ENCODE assay signal across 8 cellular contexts in genomic region chr14:31419179-31420012, GRCh38. TPM values are rescaled to one million over a fixed set of nuclear protein-coding genes. Genes with fewer than 3 reads are reported as not detected.
DNase-seq lines count a peak whose midpoint lies in the region; ATAC-seq and TF ChIP-seq lines count a peak whose summit lies in the region.

No MANE protein-coding gene starts in this region.

- CTCF ChIA-PET in SK-N-SH (lab: Yijun Ruan, JAX): interaction anchor here (0.6 to 1.7 kb wide), 6 partner anchors 9 to 31 kb away, joined by 3 to 8 read pairs (median 4); no protein-coding TSS in a partner anchor

- H3F3A ChIP-seq in SK-N-SH (replicated peaks; ENCODE audit: insufficient read depth): peaks cover 14% of the 10 kb centered on the region

- 15% methylated on average over 11 of the region's 15 CpGs for WGBS in SK-N-SH (ENCODE audit: low lambda C conversion rate)

- H4K20me1 ChIP-seq in SK-N-SH (ENCODE audit: insufficient read depth): no peaks in the 10 kb centered on the region; the same call in 1 of the 2 replicates

- no peak for TF ChIP-seq RAD21 in SK-N-SH (IDR thresholded peaks at IDR 0.05; ENCODE audit: low read length)

- peak overlapping the region; percentile 83 for H3K9ac ChIP-seq in SK-N-SH

- peak overlapping the region; percentile 97 for H3K4me3 Mint-ChIP-seq in T-helper 2 cell treated with Interferon-gamma antibody and Interleukin-4, amounts not matched to agents 5 μg/mL and 100 μg/mL, for 36 hours

- H3K4me2 ChIP-seq in SK-N-SH: peak overlapping the region; percentile 86

- peak overlapping the region; percentile 95 for H2AFZ ChIP-seq in SK-N-SH (ENCODE audit: low read depth)

- H3K27ac Mint-ChIP-seq in T-helper 2 cell treated with Interferon-gamma antibody and Interleukin-4, amounts not matched to agents 5 μg/mL and 100 μg/mL, for 36 hours: no peak overlapping the region

- H3K79me2 ChIP-seq in SK-N-SH (ENCODE audit: insufficient read depth): peaks cover 52% of the 10 kb centered on the region

- POLR2A ChIA-PET in SK-N-SH (lab: Yijun Ruan, JAX): interaction anchor here (1.1 to 2.4 kb wide), 4 partner anchors 13 to 784 kb away, joined by 3 to 15 read pairs (median 6); partner anchors contain the start of genes DTD2 and HECTD1

- H3K27ac ChIP-seq in SK-N-SH (ENCODE audit: low read depth in 2 of 2, low read length in 1 of 2): peak overlapping the region; percentile 74 to 83

- H3K9me2 ChIP-seq in SK-N-SH: no peaks in the 10 kb centered on the region

- no peaks in the 10 kb centered on the region for H3K9me3 ChIP-seq in SK-N-SH

- peaks cover 20% of the 10 kb centered on the region for H3K4me1 Mint-ChIP-seq in T-helper 2 cell treated with Interferon-gamma antibody and Interleukin-4, amounts not matched to agents 5 μg/mL and 100 μg/mL, for 36 hours (ENCODE audit: low read depth)

- H3K36me3 Mint-ChIP-seq in T-helper 2 cell treated with Interferon-gamma antibody and Interleukin-4, amounts not matched to agents 5 μg/mL and 100 μg/mL, for 36 hours (ENCODE audit: low read depth): peaks cover 1% of the 10 kb centered on the region

- no peak for TF ChIP-seq CTCF in SK-N-SH (IDR thresholded peaks at IDR 0.05)
- no peak for TF ChIP-seq CTCF in fibroblast of pulmonary artery (IDR thresholded peaks at IDR 0.05; ENCODE audit: low read length, missing control alignments)

- no peak for DNase-seq in T-helper 2 cell treated with Interferon-gamma antibody and Interleukin-4, amounts not matched to agents 5 μg/mL and 100 μg/mL, for 36 hours (ENCODE audit: low spot score)
- no peak for DNase-seq in T-helper 2 cell
- DNase-seq in SK-N-SH: no peak
- DNase-seq in fibroblast of pulmonary artery (ENCODE audit: low read depth): peak; percentile 56
- DNase-seq in retina: peak; percentile 2
- DNase-seq in NCI-H774 (lab: John Stamatoyannopoulos, UW): no peak
- DNase-seq in NCI-H1436 treated with DMSO at 0.1 percent for 48 hours (lab: John Stamatoyannopoulos, UW): no peak

- H3K36me3 ChIP-seq in SK-N-SH (replicated peaks in 1 of 2; ENCODE audit: control insufficient read depth in 1 of 2, insufficient read depth in 2 of 2, low read length in 1 of 2): peaks cover 0 to 3% of the 10 kb centered on the region in 2 experiments

- H3K4me1 ChIP-seq in SK-N-SH (ENCODE audit: control insufficient read depth in 1 of 2, insufficient read depth in 2 of 2, low read depth in 1 of 2, low read length in 1 of 2): no peaks in the 10 kb centered on the region; a peak in 1 of 4 replicates

- H3K27me3 ChIP-seq in SK-N-SH (ENCODE audit: insufficient read depth): no peaks in the 10 kb centered on the region

- H3K4me3 ChIP-seq in SK-N-SH (ENCODE audit: low read depth in 2 of 2, low read length in 1 of 2) (peak overlapping the region; percentile 82 to 92), fibroblast of pulmonary artery (replicated peaks; ENCODE audit: low read depth, low read length) (peak overlapping the region; percentile 99)

- H3K27me3 Mint-ChIP-seq in T-helper 2 cell treated with Interferon-gamma antibody and Interleukin-4, amounts not matched to agents 5 μg/mL and 100 μg/mL, for 36 hours (ENCODE audit: low read depth): peaks cover 2% of the 10 kb centered on the region

- ATAC-seq in HG03342 (IDR thresholded peaks at IDR 0.05; ENCODE audit: unreplicated experiment): no peak

- H3K9me3 Mint-ChIP-seq in T-helper 2 cell treated with Interferon-gamma antibody and Interleukin-4, amounts not matched to agents 5 μg/mL and 100 μg/mL, for 36 hours: no peaks in the 10 kb centered on the region

- no peak for TF ChIP-seq EP300 in SK-N-SH (IDR thresholded peaks at IDR 0.05; ENCODE audit: borderline replicate concordance in 1 of 2, low read depth in 1 of 2, low read length in 1 of 2)

TF ChIP-seq in SK-N-SH, 30 proteins besides CTCF, POLR2A, EP300 and RAD21:
- TF ChIP-seq SIN3A (IDR thresholded peaks at IDR 0.05; ENCODE audit: borderline replicate concordance, low read depth, low read length) (no peak), GABPA (IDR thresholded peaks at IDR 0.05; ENCODE audit: low read depth) (no peak), RCOR1 (IDR thresholded peaks at IDR 0.05; ENCODE audit: low read length) (no peak), RFX5 (IDR thresholded peaks at IDR 0.05; ENCODE audit: low read length) (no peak)

RNA-seq across cellular contexts. Expression of gene HEATR5A, which starts 1.0 kb away (rescaled TPM):
- polyA plus RNA-seq in SK-N-SH (2012; rRNA removed): 7.1 and 12.9 TPM in 2 replicates
- 11.4 and 12.5 TPM in 2 replicates for polyA plus RNA-seq in SK-N-SH (2012; cell fraction: cytosol; rRNA removed)
- polyA plus RNA-seq in SK-N-SH (2012; cell fraction: nucleus; rRNA removed): 6.2 and 14.7 TPM in 2 replicates

RNA-seq across cellular contexts. Expression of gene DTD2, which starts 37.9 kb away (rescaled TPM):
- 10.5 and 14.7 TPM in 2 replicates for polyA plus RNA-seq in SK-N-SH (2012; rRNA removed)
- polyA plus RNA-seq in SK-N-SH (2012; cell fraction: cytosol; rRNA removed): 15.3 and 16.6 TPM in 2 replicates
- 5.4 and 5.5 TPM in 2 replicates for polyA plus RNA-seq in SK-N-SH (2012; cell fraction: nucleus; rRNA removed)

Comparison
In these comparisons a context has a peak if more than half of its experiments do, and no peak if none do; other contexts are left out.
1. DNase-seq: peak in fibroblast of pulmonary artery (single experiment) and retina (single experiment); none in T-helper 2 cell treated with Interferon-gamma antibody and Interleukin-4, amounts not matched to agents 5 μg/mL and 100 μg/mL, for 36 hours (single experiment), T-helper 2 cell (0 of 5), SK-N-SH (single experiment), NCI-H774 (single experiment) and NCI-H1436 treated with DMSO at 0.1 percent for 48 hours (single experiment).